Comparison of ENCODE assay signal across 15 cellular contexts in the genomic region with DNA sequence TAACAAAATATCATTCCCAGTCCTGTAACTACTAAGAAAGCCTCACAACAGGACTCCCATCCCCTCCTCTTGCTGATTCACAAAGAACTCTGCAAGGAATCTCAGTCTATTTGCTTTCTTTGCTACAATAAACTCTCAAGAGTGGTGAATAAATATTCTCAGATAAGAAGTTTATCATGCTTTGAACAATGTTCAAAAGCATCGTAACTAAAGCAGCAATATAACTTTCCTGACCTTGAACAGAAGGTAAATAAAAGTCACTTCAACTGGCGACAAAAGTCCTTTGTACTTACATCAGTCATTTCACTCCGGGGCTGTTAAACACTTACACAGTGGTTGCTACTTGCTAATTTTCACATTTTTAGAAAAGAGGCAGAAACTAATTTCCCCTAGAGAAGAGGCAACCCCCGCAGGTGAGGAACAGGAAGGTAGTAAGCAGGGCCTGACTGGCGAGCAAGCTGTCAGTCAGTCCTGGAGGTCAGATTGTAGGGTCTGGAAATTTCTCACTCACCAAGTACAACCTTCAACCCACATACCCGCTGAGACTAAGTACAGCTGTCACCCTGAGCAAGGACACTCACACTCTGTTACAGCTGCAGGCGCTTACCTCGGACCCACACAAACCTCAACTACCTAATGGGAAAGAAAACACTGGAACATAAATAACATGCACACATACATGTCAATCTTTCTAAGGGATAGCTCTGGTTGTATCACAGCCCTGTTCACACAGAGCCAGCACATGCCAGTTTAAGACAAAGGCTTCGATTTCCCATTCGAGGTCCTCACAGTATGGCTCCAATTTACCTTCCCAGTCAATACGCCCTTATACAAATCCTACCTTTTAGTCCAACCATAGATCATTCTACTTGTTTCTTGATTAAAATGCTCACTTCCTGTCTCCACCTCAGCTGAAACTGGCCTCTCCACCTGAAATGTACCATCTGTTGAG.
A peak's percentile ranks its signal among the peaks of the same experiment; 100 is the strongest.
DNase-seq lines count a peak whose midpoint lies in the region; ATAC-seq and TF ChIP-seq lines count a peak whose summit lies in the region.
"Had no signal": no experiment of that assay in that cellular context is flagged by ENCODE, and none has a peak within 500 bp of the region (broad histone marks: within the 10 kb centered on the region; RNA-seq: fewer than 3 reads in every experiment).

No MANE protein-coding gene starts in this region.

- H3K4me3 ChIP-seq in A673 (ENCODE audit: low read depth, low read length, poor library complexity, severe bottlenecking) (no peak overlapping the region), muscle layer of duodenum (ENCODE audit: low read depth in 1 of 2, low read length in 2 of 2) (no peak overlapping the region)
- H3K4me3 ChIP-seq: esophagus muscularis mucosa had no signal

- CTCF ChIA-PET in A673 (lab: Charles Lee) = no interaction called here

- no peaks in the 10 kb centered on the region for H3K9me3 ChIP-seq in A673 (ENCODE audit: low read depth, low read length, poor library complexity, severe bottlenecking)
- H3K9me3 ChIP-seq in muscle layer of duodenum (ENCODE audit: control insufficient read depth in 1 of 2, low read length in 2 of 2) = no peaks in the 10 kb centered on the region

- peaks cover 8% of the 10 kb centered on the region for H3K36me3 Mint-ChIP-seq in chondrocyte (ENCODE audit: low read depth)

- intact Hi-C loops in A673 (cut with micrococcal nuclease; ENCODE audit: unreplicated experiment) = no loop called here

- H3K9me3 Mint-ChIP-seq in chondrocyte (ENCODE audit: low read depth) = peaks cover 7% of the 10 kb centered on the region

- peaks cover 17% of the 10 kb centered on the region for H3K4me1 Mint-ChIP-seq in chondrocyte (ENCODE audit: low read depth)

- no peak for DNase-seq in A673 (ENCODE audit: low spot score)
- DNase-seq in LoVo (ENCODE audit: low spot score) = peak; percentile 30
- DNase-seq in chondrocyte (ENCODE audit: low spot score) = no peak
- no peak for DNase-seq in DMS 273 (lab: John Stamatoyannopoulos, UW; ENCODE audit: unreplicated experiment)
- DNase-seq in stimulated activated naive CD8-positive, alpha-beta T cell treated with anti-CD3 and anti-CD28 coated beads, Interleukin-15, Interleukin-2, amounts not matched to agents 100 U/mL and 50 U/mL, for 24 hours = no peak
- DNase-seq: activated CD4-positive, alpha-beta T cell treated with anti-CD3 and anti-CD28 coated beads for 48 hours; activated T-cell treated with anti-CD3 and anti-CD28 coated beads, Interleukin-2, amount 50 U/mL, for 4 hours; left ventricle myocardium superior; NCI-H1048; NCI-H526 treated with DMSO at 0.1 percent for 48 hours had no signal

- H3K4me1 ChIP-seq in A673 (ENCODE audit: insufficient read depth, low read length, poor library complexity, severe bottlenecking) = no peaks in the 10 kb centered on the region
- H3K4me1 ChIP-seq in muscle layer of duodenum (ENCODE audit: control insufficient read depth in 1 of 2, insufficient read depth in 2 of 2, low read length in 2 of 2) = no peaks in the 10 kb centered on the region
- H3K4me1 ChIP-seq: esophagus muscularis mucosa had no signal

- peak overlapping the region; percentile 5 for H3K27ac ChIP-seq in A673 (ENCODE audit: low read depth, low read length, poor library complexity, severe bottlenecking)
- H3K27ac ChIP-seq in muscle layer of duodenum (ENCODE audit: low read length) = peak overlapping the region; percentile 47
- H3K27ac ChIP-seq: esophagus muscularis mucosa, RWPE1 had no signal

- H3K27me3 Mint-ChIP-seq in chondrocyte (ENCODE audit: low read depth) = no peaks in the 10 kb centered on the region

- BruUV-seq in A673 (replicated peaks; lab: Mats Ljungman, UMichigan) = no TSS peak

- peak overlapping the region; percentile 1 for H3K27ac Mint-ChIP-seq in chondrocyte (ENCODE audit: unreplicated experiment)

- H3K36me3 ChIP-seq in A673 (ENCODE audit: insufficient read depth, low read length, poor library complexity, severe bottlenecking) = peaks cover 9% of the 10 kb centered on the region
- H3K36me3 ChIP-seq in muscle layer of duodenum (ENCODE audit: control insufficient read depth in 1 of 2, insufficient read depth in 2 of 2, low read length in 2 of 2) = no peaks in the 10 kb centered on the region
- H3K36me3 ChIP-seq: esophagus muscularis mucosa had no signal

- no peaks in the 10 kb centered on the region for H3K27me3 ChIP-seq in A673 (replicated peaks; ENCODE audit: insufficient read depth, low read depth, low read length, poor library complexity)
- no peaks in the 10 kb centered on the region for H3K27me3 ChIP-seq in muscle layer of duodenum (ENCODE audit: low read depth, low read length)
- H3K27me3 ChIP-seq: esophagus muscularis mucosa had no signal

- no peak for TF ChIP-seq CTCF in A673 (conservative IDR thresholded peaks at IDR 0.05; ENCODE audit: low read depth, low read length)
- no peak for TF ChIP-seq CTCF in chondrocyte (IDR thresholded peaks at IDR 0.05)

- POLR2A ChIA-PET in A673 (lab: Charles Lee; ENCODE audit: low non-redundant PET) = no interaction called here

- ATAC-seq in GM18519 (IDR thresholded peaks at IDR 0.05; ENCODE audit: low FRiP score, unreplicated experiment) = no peak
- no peak for ATAC-seq in HG02678 (IDR thresholded peaks at IDR 0.05; ENCODE audit: unreplicated experiment)
- ATAC-seq in stimulated activated naive CD8-positive, alpha-beta T cell treated with anti-CD3 and anti-CD28 coated beads, Interleukin-15, Interleukin-2, amounts not matched to agents 100 U/mL and 50 U/mL, for 24 hours = no peak
- ATAC-seq: activated T-cell treated with anti-CD3 and anti-CD28 coated beads, Interleukin-2, amount 50 U/mL, for 4 hours; left ventricle myocardium superior had no signal

- no peak overlapping the region for H3K4me3 Mint-ChIP-seq in chondrocyte (ENCODE audit: unreplicated experiment)
- H3K4me3 Mint-ChIP-seq: activated T-cell treated with anti-CD3 and anti-CD28 coated beads, Interleukin-2, amount 50 U/mL, for 4 hours had no signal
